Comparison of ENCODE assay signal across 9 cellular contexts in the genomic region with DNA sequence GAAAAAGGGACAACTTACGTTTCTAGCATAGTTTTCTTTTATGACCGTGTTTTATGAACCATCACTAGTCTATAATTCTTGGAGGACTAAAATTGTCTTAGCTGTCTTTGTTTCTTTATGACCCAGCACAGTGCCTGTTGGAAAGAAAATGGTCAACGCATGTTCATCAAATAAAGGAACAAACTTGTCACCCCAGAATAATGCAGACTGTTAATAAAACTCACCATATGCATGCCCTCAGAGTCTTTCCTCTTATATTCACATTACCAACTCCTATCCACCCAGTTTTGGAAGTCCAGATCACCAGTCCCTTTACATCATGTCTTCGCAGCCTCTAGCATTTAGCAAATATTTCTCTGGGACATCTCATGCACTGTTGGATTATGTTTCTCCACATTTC. TPM values are rescaled to one million over a fixed set of nuclear protein-coding genes. Genes with fewer than 3 reads are reported as not detected.
"Had no signal": no experiment of that assay in that cellular context is flagged by ENCODE, and none has a peak within 500 bp of the region (broad histone marks: within the 10 kb centered on the region; RNA-seq: fewer than 3 reads in every experiment).

No MANE protein-coding gene starts in this region.

- DNase-seq: GM23248, GOT3, H7, HFFc6, KBM-7 had no signal

- H3K27ac Mint-ChIP-seq: HFFc6 had no signal

- H3K27ac ChIP-seq: GM23248, HL-60 had no signal

- H3K9me3 Mint-ChIP-seq: HFFc6 had no signal

- H2AFZ ChIP-seq: GM23248 had no signal

- H3K4me3 ChIP-seq: GM23248, HAP-1 had no signal

- H3K27me3 Mint-ChIP-seq: IgD-negative memory B cell had no signal

- H3K9ac ChIP-seq: GM23248 had no signal

- ATAC-seq: HCT116 had no signal

- H3K9me3 ChIP-seq: HAP-1 had no signal

- H3K4me3 Mint-ChIP-seq: HFFc6, IgD-negative memory B cell had no signal

- H3K4me1 ChIP-seq: HAP-1 had no signal

RNA-seq across cellular contexts. Expression of gene GRB14, which starts 57.5 kb away (rescaled TPM):
- total RNA-seq: GM23248 had no signal
- polyA plus RNA-seq: IgD-negative memory B cell had no signal
